7 cellular contexts compared by ENCODE assay signal in genomic region chr5:67182406-67182805, GRCh38. TPM values are rescaled to one million over a fixed set of nuclear protein-coding genes. Genes with fewer than 3 reads are reported as not detected.
DNase-seq lines count a peak whose midpoint lies in the region; ATAC-seq and TF ChIP-seq lines count a peak whose summit lies in the region.

No MANE protein-coding gene starts in this region.

- H3K27ac ChIP-seq in mammary epithelial cell (ENCODE audit: insufficient read depth, low read depth, low read length), result no peak overlapping the region
- H3K27ac ChIP-seq in right lobe of liver, result no peak overlapping the region
- H3K27ac ChIP-seq in thymus (ENCODE audit: low read depth), result peak overlapping the region; percentile 19

- no peaks in the 10 kb centered on the region for H3K36me3 ChIP-seq in mammary epithelial cell (ENCODE audit: insufficient read depth, low read length)
- H3K36me3 ChIP-seq in right lobe of liver, result no peaks in the 10 kb centered on the region
- H3K36me3 ChIP-seq in thymus (ENCODE audit: control insufficient read depth, insufficient read depth), result no peaks in the 10 kb centered on the region

- WGBS in mammary epithelial cell (ENCODE audit: low coverage, missing lambda C conversion rate), result 0% methylated on average over 2 of the region's 6 CpGs
- WGBS in right lobe of liver (ENCODE audit: insufficient coverage, low coverage, low lambda C conversion rate, missing lambda C conversion rate), result 43% methylated on average over 5 of the region's 6 CpGs
- WGBS in thymus, result 68% methylated on average over 6 of the region's 6 CpGs

- dilution Hi-C loops in mammary epithelial cell (cut with HindIII; ENCODE audit: low sequenced_read_pairs), result no loop called here

- TF ChIP-seq CTCF in mammary epithelial cell (conservative IDR thresholded peaks at IDR 0.05 in 1 of 2, IDR thresholded peaks at IDR 0.05 in 1 of 2; ENCODE audit: extremely low read depth in 1 of 2, insufficient read depth in 1 of 2, low read depth in 1 of 2, low read length in 2 of 2) (no peak), right lobe of liver (IDR thresholded peaks at IDR 0.05) (no peak)

- peak; percentile 67 to 90 (median 84) for ATAC-seq in right lobe of liver

- H3K9me3 ChIP-seq in mammary epithelial cell (replicated peaks; ENCODE audit: insufficient read depth, low read length) (peaks cover 2% of the 10 kb centered on the region), right lobe of liver (peaks cover 0 to 3% (median 0%) of the 10 kb centered on the region in 4 donors), thymus (ENCODE audit: control insufficient read depth) (no peaks in the 10 kb centered on the region)

- H3K79me2 ChIP-seq in mammary epithelial cell (ENCODE audit: insufficient read depth, low read length), result no peaks in the 10 kb centered on the region

- H3K27me3 ChIP-seq in mammary epithelial cell (ENCODE audit: insufficient read depth, low read length), result no peaks in the 10 kb centered on the region
- no peaks in the 10 kb centered on the region for H3K27me3 ChIP-seq in right lobe of liver
- no peaks in the 10 kb centered on the region for H3K27me3 ChIP-seq in thymus (ENCODE audit: control insufficient read depth, insufficient read depth)

- peak overlapping the region; percentile 2 for H3K4me2 ChIP-seq in mammary epithelial cell (ENCODE audit: insufficient read depth, low read depth, low read length)

- H3K9ac ChIP-seq in mammary epithelial cell (ENCODE audit: insufficient read depth, low read length), result no peak overlapping the region

- H2AFZ ChIP-seq in mammary epithelial cell (ENCODE audit: low read depth, low read length), result peak overlapping the region; percentile 83

- H3K4me1 ChIP-seq in mammary epithelial cell (ENCODE audit: insufficient read depth, low read length), result peaks cover 12% of the 10 kb centered on the region
- H3K4me1 ChIP-seq in right lobe of liver, result no peaks in the 10 kb centered on the region
- peaks cover 16% of the 10 kb centered on the region for H3K4me1 ChIP-seq in thymus (ENCODE audit: control insufficient read depth, insufficient read depth, low read length)

- intact Hi-C loops in mammary epithelial cell (cut with micrococcal nuclease), result no loop called here
- intact Hi-C loops in right lobe of liver (cut with DNase I), result no loop called here

- no peaks in the 10 kb centered on the region for H4K20me1 ChIP-seq in mammary epithelial cell (ENCODE audit: insufficient read depth, low read length)

- peak; percentile 40 for DNase-seq in M059J (ENCODE audit: low read depth)
- peak; percentile 79 for DNase-seq in mammary epithelial cell
- no peak for DNase-seq in right lobe of liver
- no peak for DNase-seq in NCI-H1436 (lab: John Stamatoyannopoulos, UW)
- no peak for DNase-seq in NCI-H2196 (lab: John Stamatoyannopoulos, UW; ENCODE audit: unreplicated experiment)
- no peak for DNase-seq in SHP77 treated with DMSO at 0.1 percent for 48 hours (lab: John Stamatoyannopoulos, UW)

- no TSS peak for BruUV-seq in mammary epithelial cell (replicated peaks; lab: Mats Ljungman, UMichigan)

- in situ Hi-C loops in mammary epithelial cell (cut with MboI; ENCODE audit: low sequenced_read_pairs in 2 of 2), result no loop called here

- no peak for TF ChIP-seq POLR2A in right lobe of liver (IDR thresholded peaks at IDR 0.05)

- no peak overlapping the region for H3K4me3 ChIP-seq in mammary epithelial cell (replicated peaks in 1 of 3; ENCODE audit: insufficient read depth in 1 of 3, low read depth in 2 of 3, low read length in 3 of 3)
- H3K4me3 ChIP-seq in right lobe of liver, result no peak overlapping the region
- H3K4me3 ChIP-seq in thymus (ENCODE audit: low read length), result no peak overlapping the region

- CTCF ChIA-PET in mammary epithelial cell (lab: Charles Lee; ENCODE audit: low non-redundant PET), result no interaction called here

RNA-seq across cellular contexts. Expression of gene CD180, which starts 14.2 kb away (rescaled TPM):
- total RNA-seq in M059J (2014; rRNA removed; shearing (Covaris generic)), result 0.05 and 0.07 TPM in 2 replicates
- total RNA-seq in mammary epithelial cell, result under 1 TPM in 1 of 2 donors, not detected in 1; 0.17 TPM
- 0.02 TPM for polyA plus RNA-seq in mammary epithelial cell
- polyA minus RNA-seq in mammary epithelial cell, result not detected
- 1 to 10 TPM in 2 of 6 experiments, under 1 TPM in 4; 0.44 to 3.3 (median 0.67) TPM for total RNA-seq in right lobe of liver
- polyA plus RNA-seq in thymus, result 2.2 TPM

Comparison
In these comparisons a context has a peak if more than half of its experiments do, and no peak if none do; other contexts are left out.
1. DNase-seq: peak in M059J (single experiment) and mammary epithelial cell (single experiment); none in right lobe of liver (0 of 3), NCI-H1436 (single experiment), NCI-H2196 (single experiment) and SHP77 treated with DMSO at 0.1 percent for 48 hours (single experiment).